ENCODE assay signal across 8 cellular contexts in the genomic region with DNA sequence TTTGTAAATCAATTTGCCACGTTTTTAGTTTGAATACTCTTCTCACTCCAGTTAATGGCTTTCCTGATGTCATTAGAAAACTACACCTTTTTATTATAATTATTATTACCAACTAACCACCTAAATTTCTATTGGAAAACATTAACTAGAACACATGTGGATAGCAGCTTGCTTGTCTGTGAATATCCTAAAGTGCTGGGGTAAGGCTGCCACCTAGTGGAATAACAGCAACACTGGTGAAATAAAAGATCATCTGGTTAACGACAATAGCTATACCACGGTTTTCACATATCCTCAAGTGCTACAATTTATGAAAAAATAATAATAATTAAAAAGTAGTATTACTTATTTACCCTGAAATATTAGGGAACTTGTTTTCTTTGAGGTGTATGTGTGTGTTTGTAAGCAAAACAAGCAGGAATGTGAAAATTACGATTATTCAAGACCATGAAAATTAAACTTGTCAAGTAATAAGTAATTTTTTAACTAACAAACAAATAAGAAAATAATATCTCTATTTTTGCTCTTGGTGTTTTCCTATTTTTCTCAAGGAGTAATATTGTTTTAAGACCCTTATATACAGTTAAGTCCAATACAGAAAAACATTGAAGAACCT.
DNase-seq lines count a peak whose midpoint lies in the region; ATAC-seq and TF ChIP-seq lines count a peak whose summit lies in the region.

No MANE protein-coding gene starts in this region.

- H3K4me2 ChIP-seq in Loucy (ENCODE audit: low read depth, low read length, poor library complexity, severe bottlenecking): no peak overlapping the region

- no peaks in the 10 kb centered on the region for H4K20me1 ChIP-seq in Loucy (ENCODE audit: insufficient read depth, low read length, poor library complexity, severe bottlenecking)

- no peaks in the 10 kb centered on the region for H3K4me1 ChIP-seq in Loucy (ENCODE audit: insufficient read depth, low read length, poor library complexity, severe bottlenecking)
- H3K4me1 ChIP-seq in lung (ENCODE audit: control insufficient read depth in 2 of 2, insufficient read depth in 2 of 2, low read length in 2 of 2): no peaks in the 10 kb centered on the region
- no peaks in the 10 kb centered on the region for H3K4me1 ChIP-seq in vagina

- peak; percentile 94 for ATAC-seq in HG02571 (IDR thresholded peaks at IDR 0.05; ENCODE audit: unreplicated experiment)
- ATAC-seq in lung (ENCODE audit: insufficient read depth, low FRiP score): peak; percentile 81

- H3K27ac ChIP-seq in AG04450 (ENCODE audit: low read depth, low read length) (no peak overlapping the region), lung (ENCODE audit: low read depth in 1 of 2, low read length in 1 of 2) (no peak overlapping the region), vagina (no peak overlapping the region)

- intact Hi-C loops in vagina (cut with DNase I): no loop called here

- no peak overlapping the region for H3K4me3 ChIP-seq in AG04450 (ENCODE audit: low read depth, low read length)
- no peak overlapping the region for H3K4me3 ChIP-seq in Loucy (ENCODE audit: low read length, poor library complexity, severe bottlenecking)
- no peak overlapping the region for H3K4me3 ChIP-seq in lung
- no peak overlapping the region for H3K4me3 ChIP-seq in vagina

- H3K79me2 ChIP-seq in Loucy (ENCODE audit: insufficient read depth, low read length): no peaks in the 10 kb centered on the region

- DNase-seq in AG04450 (ENCODE audit: low read depth, low spot score): no peak
- DNase-seq in RPMI7951 (ENCODE audit: low read depth): peak; percentile 45
- DNase-seq in dermis microvascular lymphatic vessel endothelial cell (ENCODE audit: low read depth in 2 of 2): peak; percentile 39 to 59
- peak; percentile 45 for DNase-seq in lung (ENCODE audit: low spot score)
- no peak for DNase-seq in vagina (ENCODE audit: extremely low spot score in 2 of 2)

- H3K9me3 ChIP-seq in AG04450 (ENCODE audit: control insufficient read depth, insufficient read depth, low read length) (no peaks in the 10 kb centered on the region), Loucy (ENCODE audit: insufficient read depth, low read depth, low read length) (no peaks in the 10 kb centered on the region), lung (ENCODE audit: control insufficient read depth in 2 of 2, insufficient read depth in 1 of 2, low read length in 1 of 2) (no peaks in the 10 kb centered on the region), vagina (no peaks in the 10 kb centered on the region)

- TF ChIP-seq CTCF in AG04450 (IDR thresholded peaks at IDR 0.05; ENCODE audit: low read depth, low read length): peak; percentile 74
- peak; percentile 56; the same call in 1 of the 2 replicates for TF ChIP-seq CTCF in GM12874 (IDR thresholded peaks at IDR 0.05; ENCODE audit: insufficient read depth, low read depth, low read length)
- peak; percentile 77 for TF ChIP-seq CTCF in Loucy (conservative IDR thresholded peaks at IDR 0.05; ENCODE audit: low read length)
- TF ChIP-seq CTCF in lung (IDR thresholded peaks at IDR 0.05; ENCODE audit: control extremely low read depth, extremely low read depth): peak; percentile 36
- TF ChIP-seq CTCF in vagina (IDR thresholded peaks at IDR 0.05): peak; percentile 43 to 58 (median 46)

- TF ChIP-seq POLR2A in vagina (IDR thresholded peaks at IDR 0.05): no peak

- POLR2A ChIA-PET in AG04450 (lab: Yijun Ruan, JAX): no interaction called here

- H3K27me3 ChIP-seq in AG04450 (ENCODE audit: control insufficient read depth, insufficient read depth, low read length): no peaks in the 10 kb centered on the region
- no peaks in the 10 kb centered on the region for H3K27me3 ChIP-seq in Loucy (ENCODE audit: insufficient read depth, low read length, poor library complexity, severe bottlenecking)
- no peaks in the 10 kb centered on the region for H3K27me3 ChIP-seq in lung (ENCODE audit: control insufficient read depth, insufficient read depth)
- H3K27me3 ChIP-seq in vagina: no peaks in the 10 kb centered on the region

- H3K9ac ChIP-seq in Loucy (ENCODE audit: low read depth, low read length, poor library complexity, severe bottlenecking): no peak overlapping the region

- H3K36me3 ChIP-seq in Loucy (ENCODE audit: insufficient read depth, low read length): no peaks in the 10 kb centered on the region
- H3K36me3 ChIP-seq in lung (ENCODE audit: control insufficient read depth in 2 of 2, insufficient read depth in 2 of 2, low read length in 2 of 2): no peaks in the 10 kb centered on the region
- H3K36me3 ChIP-seq in vagina: no peaks in the 10 kb centered on the region

- no peaks in the 10 kb centered on the region for H3F3A ChIP-seq in Loucy (ENCODE audit: low read depth)

- H3K9me2 ChIP-seq in Loucy (replicated peaks; ENCODE audit: low read depth, low read length): no peaks in the 10 kb centered on the region

- H2AFZ ChIP-seq in Loucy (ENCODE audit: low read length): peak overlapping the region; percentile 50; the same call in 1 of the 2 replicates

- CTCF ChIA-PET in AG04450 (lab: Charles Lee): interaction anchor here (0.6 to 1.5 kb wide), 9 partner anchors 8 to 381 kb away, joined by 3 to 8 read pairs (median 4); no protein-coding TSS in a partner anchor

- WGBS in lung, 2 donors: 26 to 27% methylated on average over 4 of the region's 4 CpGs

Comparison
In these comparisons a context has a peak if more than half of its experiments do, and no peak if none do; other contexts are left out.
1. DNase-seq: peak in RPMI7951 (single experiment), dermis microvascular lymphatic vessel endothelial cell (2 of 2) and lung (single experiment); none in AG04450 (single experiment) and vagina (0 of 2).
2. Peak in every context shown above with its lines, with median percentiles within 50 percentile points of each other: CTCF ChIP-seq.